In genomic region chr12:22415342-22416309, GRCh38 we compare ENCODE assay signal across 13 cellular contexts.
DNase-seq lines count a peak whose midpoint lies in the region; TF ChIP-seq lines count a peak whose summit lies in the region.
"Had no signal": no experiment of that assay in that cellular context is flagged by ENCODE, and none has a peak within 500 bp of the region (broad histone marks: within the 10 kb centered on the region; RNA-seq: fewer than 3 reads in every experiment).

No MANE protein-coding gene starts in this region.

- H3K27ac ChIP-seq in prostate gland (no peak overlapping the region), spleen (no peak overlapping the region), MM.1S (ENCODE audit: low read length) (no peak overlapping the region), Peyer's patch (no peak overlapping the region)

- intact Hi-C loops in prostate gland (cut with DNase I) = no loop called here
- intact Hi-C loops in spleen (cut with DNase I; ENCODE audit: low total_unique reads) = no loop called here

- H4K20me1 ChIP-seq in MM.1S (ENCODE audit: insufficient read depth, low read length) = no peaks in the 10 kb centered on the region

- H3K36me3 ChIP-seq in prostate gland (no peaks in the 10 kb centered on the region), spleen (no peaks in the 10 kb centered on the region), MM.1S (replicated peaks; ENCODE audit: insufficient read depth, low read length) (no peaks in the 10 kb centered on the region), Peyer's patch (no peaks in the 10 kb centered on the region)

- no peaks in the 10 kb centered on the region for H3K9me2 ChIP-seq in MM.1S (replicated peaks; ENCODE audit: insufficient read depth, low read length)

- TF ChIP-seq CTCF in fibroblast of mammary gland (conservative IDR thresholded peaks at IDR 0.05; ENCODE audit: control insufficient read depth, insufficient read depth, low read depth, low read length) (no peak), prostate gland (IDR thresholded peaks at IDR 0.05) (no peak), spleen (IDR thresholded peaks at IDR 0.05 in 8 of 11, conservative IDR thresholded peaks at IDR 0.05 in 3 of 11) (no peak), MM.1S (IDR thresholded peaks at IDR 0.05; ENCODE audit: low read length) (no peak), Peyer's patch (IDR thresholded peaks at IDR 0.05) (no peak)

- H3K4me2 ChIP-seq in MM.1S (ENCODE audit: low read depth, low read length) = no peak overlapping the region

- H3F3A ChIP-seq in MM.1S (ENCODE audit: insufficient read depth, low read length) = no peaks in the 10 kb centered on the region

- no peak for TF ChIP-seq POLR2A in prostate gland (IDR thresholded peaks at IDR 0.05)
- TF ChIP-seq POLR2A in spleen (IDR thresholded peaks at IDR 0.05) = no peak
- TF ChIP-seq POLR2A in Peyer's patch (IDR thresholded peaks at IDR 0.05) = no peak

- WGBS in prostate gland = 32% methylated on average over 4 of the region's 4 CpGs
- 70 to 87% (median 74%) methylated on average over 4 of the region's 4 CpGs for WGBS in spleen, 5 donors

- H3K4me3 ChIP-seq in fibroblast of mammary gland (ENCODE audit: control insufficient read depth, low read depth, low read length) (no peak overlapping the region), prostate gland (no peak overlapping the region), spleen (no peak overlapping the region), MM.1S (ENCODE audit: low read length) (no peak overlapping the region), Peyer's patch (no peak overlapping the region)

- no peak overlapping the region for H2AFZ ChIP-seq in MM.1S (ENCODE audit: low read length)

- no peak overlapping the region for H3K9ac ChIP-seq in MM.1S (ENCODE audit: low read length)

- H3K4me1 ChIP-seq in prostate gland (replicated peaks) (no peaks in the 10 kb centered on the region), spleen (no peaks in the 10 kb centered on the region), MM.1S (ENCODE audit: low read length) (no peaks in the 10 kb centered on the region), Peyer's patch (no peaks in the 10 kb centered on the region)

- no peaks in the 10 kb centered on the region for H3K27me3 ChIP-seq in prostate gland (replicated peaks; ENCODE audit: insufficient read depth)
- no peaks in the 10 kb centered on the region for H3K27me3 ChIP-seq in spleen (replicated peaks in 1 of 7)
- no peaks in the 10 kb centered on the region for H3K27me3 ChIP-seq in MM.1S (replicated peaks; ENCODE audit: insufficient read depth, low read length)
- no peaks in the 10 kb centered on the region for H3K27me3 ChIP-seq in Peyer's patch

- no peaks in the 10 kb centered on the region for H3K79me2 ChIP-seq in MM.1S (ENCODE audit: low read length)

- DNase-seq in DMS79 (lab: John Stamatoyannopoulos, UW) = peak; percentile 61
- DNase-seq in M059J (ENCODE audit: low read depth) = peak; percentile 67
- peak; percentile 8 for DNase-seq in fibroblast of mammary gland (ENCODE audit: low read depth)
- DNase-seq in prostate gland (ENCODE audit: low spot score) = peak; percentile 80
- DNase-seq in spleen = no peak
- no peak for DNase-seq in MM.1S
- DNase-seq in Peyer's patch = no peak
- DNase-seq in activated effector memory CD4-positive, alpha-beta T cell treated with Interleukin-2 at 50 U/mL for 16 hours = no peak
- DNase-seq: activated gamma-delta T cell; natural killer cell; NCI-H2081 treated with DMSO at 0.1 percent for 48 hours; SHP77; stimulated activated CD4-positive, alpha-beta T cell treated with anti-CD3 and anti-CD28 coated beads, Interleukin-1b, Interleukin-23, amount 100 ng/mL, for 48 hours had no signal

- H3K9me3 ChIP-seq in prostate gland (no peaks in the 10 kb centered on the region), spleen (no peaks in the 10 kb centered on the region), MM.1S (replicated peaks; ENCODE audit: insufficient read depth, low read length) (no peaks in the 10 kb centered on the region), Peyer's patch (no peaks in the 10 kb centered on the region)

Comparison
In these comparisons a context has a peak if more than half of its experiments do, and no peak if none do; other contexts are left out.
1. DNase-seq: peak in DMS79 (single experiment), M059J (single experiment), fibroblast of mammary gland (single experiment) and prostate gland (single experiment); none in spleen (single experiment), MM.1S (single experiment), Peyer's patch (0 of 3) and activated effector memory CD4-positive, alpha-beta T cell treated with Interleukin-2 at 50 U/mL for 16 hours (single experiment).